25 cellular contexts compared by ENCODE assay signal in the genomic region with DNA sequence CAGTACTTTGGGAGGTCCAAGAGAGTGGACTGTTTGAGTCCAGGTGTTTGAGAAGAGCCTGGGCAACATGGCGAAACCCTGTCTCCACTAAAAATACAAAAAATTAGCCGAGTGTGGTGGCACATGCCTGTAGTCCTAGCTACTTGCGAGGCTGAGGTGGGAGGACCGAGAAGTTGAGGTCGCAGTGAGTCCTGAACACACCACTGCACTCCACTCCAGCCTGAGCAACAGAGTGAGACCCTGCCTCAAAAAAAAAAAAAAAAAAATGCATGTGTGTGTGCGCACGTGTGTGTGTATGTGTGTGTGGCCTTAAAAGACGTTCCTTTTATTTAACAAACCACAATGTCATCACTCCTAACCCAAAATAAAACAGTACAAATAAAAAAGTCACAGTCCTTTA.
DNase-seq lines count a peak whose midpoint lies in the region; ATAC-seq, FAIRE-seq and TF ChIP-seq lines count a peak whose summit lies in the region.
"Had no signal": no experiment of that assay in that cellular context is flagged by ENCODE, and none has a peak within 500 bp of the region (broad histone marks: within the 10 kb centered on the region; RNA-seq: fewer than 3 reads in every experiment).

No MANE protein-coding gene starts in this region.

- CTCF ChIA-PET in OCI-LY7 (lab: Charles Lee; ENCODE audit: unreplicated experiment), result no interaction called here

- TF ChIP-seq POLR2A in sigmoid colon (IDR thresholded peaks at IDR 0.05), result no peak

- H3K9me3 ChIP-seq in OCI-LY7 (ENCODE audit: low read length), result no peaks in the 10 kb centered on the region
- H3K9me3 ChIP-seq in lower lobe of right lung, result no peaks in the 10 kb centered on the region
- H3K9me3 ChIP-seq in left lung, result no peaks in the 10 kb centered on the region
- no peaks in the 10 kb centered on the region for H3K9me3 ChIP-seq in sigmoid colon
- H3K9me3 ChIP-seq: BE2C, MG63, Peyer's patch had no signal

- H2AFZ ChIP-seq in OCI-LY7 (ENCODE audit: low read length), result peak overlapping the region; percentile 66; the same call in 1 of the 2 replicates

- H3K36me3 ChIP-seq in OCI-LY7 (ENCODE audit: insufficient read depth, low read length) (no peaks in the 10 kb centered on the region), lower lobe of right lung (no peaks in the 10 kb centered on the region), left lung (no peaks in the 10 kb centered on the region), sigmoid colon (no peaks in the 10 kb centered on the region)
- H3K36me3 ChIP-seq: BE2C, MG63, Peyer's patch had no signal

- H3K4me3 ChIP-seq in OCI-LY7 (ENCODE audit: low read depth, low read length, poor library complexity, severe bottlenecking) (no peak overlapping the region), lower lobe of right lung (no peak overlapping the region), left lung (no peak overlapping the region), sigmoid colon (no peak overlapping the region)
- H3K4me3 ChIP-seq: K562, MG63, Peyer's patch, SK-N-MC had no signal

- TF ChIP-seq CTCF in OCI-LY7 (conservative IDR thresholded peaks at IDR 0.05; ENCODE audit: low read length) (no peak), lower lobe of right lung (IDR thresholded peaks at IDR 0.05) (no peak), left lung (IDR thresholded peaks at IDR 0.05) (no peak), sigmoid colon (IDR thresholded peaks at IDR 0.05) (no peak)

- BruUV-seq in OCI-LY7 (replicated peaks; lab: Mats Ljungman, UMichigan), result no TSS peak

- POLR2A ChIA-PET in OCI-LY7 (lab: Charles Lee), result no interaction called here

- H3K27ac ChIP-seq in OCI-LY7 (ENCODE audit: low read depth, low read length, poor library complexity, severe bottlenecking), result no peak overlapping the region
- no peak overlapping the region for H3K27ac ChIP-seq in lower lobe of right lung
- H3K27ac ChIP-seq in left lung, result no peak overlapping the region
- no peak overlapping the region for H3K27ac ChIP-seq in sigmoid colon
- H3K27ac ChIP-seq: 22Rv1, Peyer's patch, SK-N-MC had no signal

- peaks cover 28% of the 10 kb centered on the region for H3K4me1 ChIP-seq in OCI-LY7 (ENCODE audit: insufficient read depth, low read length, poor library complexity, severe bottlenecking)
- no peaks in the 10 kb centered on the region for H3K4me1 ChIP-seq in lower lobe of right lung
- no peaks in the 10 kb centered on the region for H3K4me1 ChIP-seq in left lung
- H3K4me1 ChIP-seq in sigmoid colon, result no peaks in the 10 kb centered on the region
- H3K4me1 ChIP-seq: BE2C, Peyer's patch had no signal

- H3K4me2 ChIP-seq in OCI-LY7 (ENCODE audit: low read length), result peak overlapping the region; percentile 22; the same call in 1 of the 2 replicates

- intact Hi-C loops in OCI-LY7 (cut with micrococcal nuclease; ENCODE audit: unreplicated experiment), result no loop called here
- intact Hi-C loops in lower lobe of right lung (cut with DNase I), result no loop called here
- intact Hi-C loops in left lung (cut with DNase I), result no loop called here
- intact Hi-C loops in sigmoid colon (cut with DNase I), result no loop called here

- FAIRE-seq in GM19239 (lab: Jason Lieb, UNC), result peak; percentile 23
- FAIRE-seq: H54, HTR-8/SVneo, K562 had no signal

- no peaks in the 10 kb centered on the region for H3K79me2 ChIP-seq in OCI-LY7 (ENCODE audit: insufficient read depth, low read depth, low read length)

- TF ChIP-seq EP300 in sigmoid colon (IDR thresholded peaks at IDR 0.05), result no peak

- WGBS in sigmoid colon, 2 donors, result 59 to 72% methylated on average over 8 of the region's 8 CpGs

- DNase-seq in NOMO-1 treated with DMSO at 0.1 percent for 48 hours (lab: John Stamatoyannopoulos, UW; ENCODE audit: unreplicated experiment) (peak; percentile 23), NOMO-1 treated with dmso at 0.1 percent for 144 hours (lab: John Stamatoyannopoulos, UW; ENCODE audit: unreplicated experiment) (no peak), GM19239 (ENCODE audit: insufficient read length, low spot score) (no peak), OCI-LY7 (ENCODE audit: low spot score) (no peak), lower lobe of right lung (peak; percentile 8), left lung (no peak), sigmoid colon (no peak)
- DNase-seq: BE2C; COR-L47; GF-D8; MG63; NCI-H1694; NCI-H2029 treated with DMSO at 0.1 percent for 48 hours; NCI-H446 treated with DMSO at 0.1 percent for 48 hours; NCI-H526; NCI-H82; NK-92 treated with Interleukin-12 subunit alpha and Interleukin-12 subunit beta, amount 100 ng/mL, for 24 hours; Peyer's patch; SHP77 treated with DMSO at 0.1 percent for 48 hours had no signal

- ATAC-seq in lower lobe of right lung (no peak), left lung (no peak), HG03354 (IDR thresholded peaks at IDR 0.05; ENCODE audit: poor library complexity, severe bottlenecking, unreplicated experiment) (no peak)
- ATAC-seq: K562 had no signal

- no peaks in the 10 kb centered on the region for H3K9me2 ChIP-seq in OCI-LY7 (ENCODE audit: insufficient read depth, low read length)

- H3K27me3 ChIP-seq in lower lobe of right lung (ENCODE audit: low read depth) (no peaks in the 10 kb centered on the region), left lung (no peaks in the 10 kb centered on the region), sigmoid colon (peaks cover 0 to 3% (median 0%) of the 10 kb centered on the region in 3 donors)
- H3K27me3 ChIP-seq: BE2C, Peyer's patch had no signal

- H4K20me1 ChIP-seq in OCI-LY7 (ENCODE audit: insufficient read depth, low read length), result no peaks in the 10 kb centered on the region

Comparison
In these comparisons a context has a peak if more than half of its experiments do, and no peak if none do; other contexts are left out.
1. DNase-seq: peak in NOMO-1 treated with DMSO at 0.1 percent for 48 hours (single experiment) and lower lobe of right lung (single experiment); none in NOMO-1 treated with dmso at 0.1 percent for 144 hours (single experiment), GM19239 (single experiment), OCI-LY7 (single experiment), left lung (0 of 2) and sigmoid colon (single experiment).